Comparison of ENCODE assay signal across 14 cellular contexts in genomic region chr20:40225596-40225995, GRCh38.
DNase-seq lines count a peak whose midpoint lies in the region; ATAC-seq and TF ChIP-seq lines count a peak whose summit lies in the region.
"Had no signal": no experiment of that assay in that cellular context is flagged by ENCODE, and none has a peak within 500 bp of the region (broad histone marks: within the 10 kb centered on the region; RNA-seq: fewer than 3 reads in every experiment).

No MANE protein-coding gene starts in this region.

- no peak overlapping the region for H3K4me3 ChIP-seq in AG10803 (ENCODE audit: low read length)
- H3K4me3 ChIP-seq: A549; BLaER1 treated with 17β-estradiol and CSF1 and Interleukin-3, amounts not matched to agents 10 nM and 100 nM had no signal

- no peak for TF ChIP-seq CTCF in AG10803 (conservative IDR thresholded peaks at IDR 0.05; ENCODE audit: low read length)

- DNase-seq in AG10803 (ENCODE audit: low read depth) = peak; percentile 17
- DNase-seq in RPMI7951 (ENCODE audit: low read depth) = peak; percentile 20
- DNase-seq in foreskin melanocyte = peak; percentile 93
- DNase-seq in Ammon's horn (ENCODE audit: low spot score) = no peak
- no peak for DNase-seq in NCI-H748 treated with DMSO at 0.1 percent for 48 hours (lab: John Stamatoyannopoulos, UW)
- DNase-seq: Caco-2; Calu3; CD4-positive, alpha-beta T cell; CD8-positive, alpha-beta T cell; DMS79 treated with DMSO at 0.1 percent for 48 hours; GF-D8 had no signal

- no peak for ATAC-seq in HG03280 (IDR thresholded peaks at IDR 0.05; ENCODE audit: unreplicated experiment)
- ATAC-seq: A549; CD8-positive, alpha-beta T cell had no signal

Comparison
In these comparisons a context has a peak if more than half of its experiments do, and no peak if none do; other contexts are left out.
1. DNase-seq: peak in AG10803 (single experiment), RPMI7951 (single experiment) and foreskin melanocyte (single experiment); none in Ammon's horn (single experiment) and NCI-H748 treated with DMSO at 0.1 percent for 48 hours (single experiment).